In the genomic region with DNA sequence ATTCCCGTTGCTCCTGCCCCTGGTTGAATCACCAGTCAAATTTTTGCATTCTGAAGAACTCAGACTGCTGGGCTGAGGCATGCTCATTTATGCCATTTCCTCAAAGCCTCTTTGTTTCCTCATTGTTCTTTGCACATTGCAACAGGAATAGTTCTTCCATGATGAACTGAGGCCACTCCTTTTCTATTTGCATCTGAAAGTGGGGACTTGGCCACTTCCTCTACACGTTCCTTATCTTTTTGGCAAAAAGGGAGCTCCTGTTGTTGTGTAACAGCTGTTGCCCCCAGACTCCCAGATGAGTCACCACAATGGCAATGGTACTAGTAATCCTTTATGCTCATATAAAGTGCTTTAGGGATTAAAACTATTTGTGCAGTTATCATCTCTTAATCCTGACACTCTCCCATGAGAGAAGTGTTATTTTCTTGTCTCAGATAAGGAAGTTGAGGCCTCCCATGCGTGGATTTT, we compare ENCODE assay signal across 14 cellular contexts. TPM values are rescaled to one million over a fixed set of nuclear protein-coding genes. Genes with fewer than 3 reads are reported as not detected.
DNase-seq lines count a peak whose midpoint lies in the region; ATAC-seq, FAIRE-seq and TF ChIP-seq lines count a peak whose summit lies in the region.
"Had no signal": no experiment of that assay in that cellular context is flagged by ENCODE, and none has a peak within 500 bp of the region (broad histone marks: within the 10 kb centered on the region; RNA-seq: fewer than 3 reads in every experiment).

No MANE protein-coding gene starts in this region.

- TF ChIP-seq POLR2A in H54 (IDR thresholded peaks at IDR 0.05; ENCODE audit: low read depth, low read length) = no peak

- H3K4me2 ChIP-seq in keratinocyte (ENCODE audit: control insufficient read depth, extremely low read depth, insufficient read depth, low read depth, low read length) = peak overlapping the region; percentile 38

- no peaks in the 10 kb centered on the region for H3K79me2 ChIP-seq in keratinocyte (ENCODE audit: control insufficient read depth, insufficient read depth, low read length)

- no peak overlapping the region for H3K4me3 ChIP-seq in keratinocyte (ENCODE audit: control insufficient read depth in 2 of 3, extremely low read depth in 1 of 3, insufficient read depth in 2 of 3, low read depth in 1 of 3, low read length in 3 of 3)

- H3K4me1 ChIP-seq in keratinocyte (ENCODE audit: control insufficient read depth, extremely low read depth, insufficient read depth, low read length) = peaks cover 18% of the 10 kb centered on the region

- H3K9me3 ChIP-seq in keratinocyte (ENCODE audit: control insufficient read depth, low read depth, low read length) = no peaks in the 10 kb centered on the region

- intact Hi-C loops in left cardiac atrium (cut with DNase I) = no loop called here
- intact Hi-C loops in cardiac septum (cut with DNase I) = no loop called here

- dilution Hi-C loops in keratinocyte (cut with MboI; ENCODE audit: extremely low pct_ligation_motif_present, low sequenced_read_pairs) = no loop called here

- no peaks in the 10 kb centered on the region for H3K36me3 ChIP-seq in keratinocyte (ENCODE audit: control insufficient read depth in 2 of 2, extremely low read depth in 1 of 2, insufficient read depth in 2 of 2, low read length in 2 of 2)

- no peaks in the 10 kb centered on the region for H4K20me1 ChIP-seq in keratinocyte (ENCODE audit: control insufficient read depth, extremely low read depth, insufficient read depth, low read length)

- H3K9ac ChIP-seq in keratinocyte (ENCODE audit: control insufficient read depth, extremely low read depth, insufficient read depth, low read length) = no peak overlapping the region

- peak overlapping the region; percentile 13 for H2AFZ ChIP-seq in keratinocyte (ENCODE audit: control insufficient read depth, low read length)

- peak; percentile 27 to 50 for ATAC-seq in left cardiac atrium
- ATAC-seq in HG02981 (IDR thresholded peaks at IDR 0.05; ENCODE audit: unreplicated experiment) = no peak

- peak overlapping the region; percentile 78 for H3K27ac ChIP-seq in keratinocyte (ENCODE audit: control insufficient read depth, insufficient read depth, low read length)

- no peaks in the 10 kb centered on the region for H3K9me1 ChIP-seq in keratinocyte (ENCODE audit: control insufficient read depth, extremely low read depth, insufficient read depth, low read length)

- no peak for TF ChIP-seq CTCF in keratinocyte (optimal IDR thresholded peaks at IDR 0.05 in 1 of 3, IDR thresholded peaks at IDR 0.05 in 1 of 3, conservative IDR thresholded peaks at IDR 0.05 in 1 of 3; ENCODE audit: extremely low read depth in 1 of 3, insufficient read depth in 2 of 3, low read length in 3 of 3)

- H3K27me3 ChIP-seq in keratinocyte (ENCODE audit: control insufficient read depth, extremely low read depth, insufficient read depth, low read length) = no peaks in the 10 kb centered on the region

- FAIRE-seq in keratinocyte (lab: Jason Lieb, UNC) = peak; percentile 99
- no peak for FAIRE-seq in H54 (lab: Jason Lieb, UNC)

- DNase-seq in left cardiac atrium = no peak
- no peak for DNase-seq in cardiac septum (ENCODE audit: low spot score)
- peak; percentile 18 for DNase-seq in SW480 (ENCODE audit: low spot score)
- peak; percentile 49 for DNase-seq in keratinocyte (ENCODE audit: low read depth, low spot score)
- no peak for DNase-seq in NCI-H1436 treated with DMSO at 0.1 percent for 48 hours (lab: John Stamatoyannopoulos, UW)
- no peak for DNase-seq in H54 (ENCODE audit: insufficient read length, low spot score)
- DNase-seq in COLO668 (lab: John Stamatoyannopoulos, UW; ENCODE audit: unreplicated experiment) = no peak
- DNase-seq: activated CD4-positive, alpha-beta T cell treated with anti-CD3 and anti-CD28 coated beads, Interleukin-2, amount 10 ng/mL, durations not matched to agents 24 days and 14 days; activated effector memory CD4-positive, alpha-beta T cell treated with anti-CD3 and anti-CD28 coated beads, Interleukin-2, amount 50 U/mL, for 16 hours; cerebellar nuclear complex; SW 1271 had no signal

RNA-seq across cellular contexts. Expression of a gene that starts 20.1 kb away (rescaled TPM):
- total RNA-seq in left cardiac atrium (not detected), cardiac septum (not detected)
- 0.01 TPM in 1 of 3 replicates, not detected in the others for polyA plus RNA-seq in keratinocyte
- not detected for polyA plus RNA-seq in keratinocyte (2011; ENCODE audit: low read depth)
- polyA plus RNA-seq in keratinocyte (2011; cell fraction: cytosol; rRNA removed) = not detected in 2 replicates
- not detected in 2 replicates for polyA plus RNA-seq in keratinocyte (2011; cell fraction: nucleus; rRNA removed)
- polyA plus RNA-seq in keratinocyte (2012; ENCODE audit: low replicate concordance) = not detected in 2 replicates
- not detected in 3 replicates for polyA minus RNA-seq in keratinocyte
- not detected for polyA minus RNA-seq in keratinocyte (2011; cell fraction: cytosol; rRNA and poly(A)+ RNA removed)
- polyA minus RNA-seq in keratinocyte (2011; cell fraction: nucleus; rRNA and poly(A)+ RNA removed) = not detected in 2 replicates
- total RNA-seq: activated CD4-positive, alpha-beta T cell treated with anti-CD3 and anti-CD28 coated beads, Interleukin-2, amount 10 ng/mL, durations not matched to agents 24 days and 14 days; LHCN-M2; osteoblast had no signal

Comparison
In these comparisons a context has a peak if more than half of its experiments do, and no peak if none do; other contexts are left out.
1. DNase-seq: peak in SW480 (single experiment) and keratinocyte (single experiment); none in left cardiac atrium (single experiment), cardiac septum (single experiment), NCI-H1436 treated with DMSO at 0.1 percent for 48 hours (single experiment), H54 (single experiment) and COLO668 (single experiment).